Comparison of ENCODE assay signal across 19 cellular contexts in the genomic region with DNA sequence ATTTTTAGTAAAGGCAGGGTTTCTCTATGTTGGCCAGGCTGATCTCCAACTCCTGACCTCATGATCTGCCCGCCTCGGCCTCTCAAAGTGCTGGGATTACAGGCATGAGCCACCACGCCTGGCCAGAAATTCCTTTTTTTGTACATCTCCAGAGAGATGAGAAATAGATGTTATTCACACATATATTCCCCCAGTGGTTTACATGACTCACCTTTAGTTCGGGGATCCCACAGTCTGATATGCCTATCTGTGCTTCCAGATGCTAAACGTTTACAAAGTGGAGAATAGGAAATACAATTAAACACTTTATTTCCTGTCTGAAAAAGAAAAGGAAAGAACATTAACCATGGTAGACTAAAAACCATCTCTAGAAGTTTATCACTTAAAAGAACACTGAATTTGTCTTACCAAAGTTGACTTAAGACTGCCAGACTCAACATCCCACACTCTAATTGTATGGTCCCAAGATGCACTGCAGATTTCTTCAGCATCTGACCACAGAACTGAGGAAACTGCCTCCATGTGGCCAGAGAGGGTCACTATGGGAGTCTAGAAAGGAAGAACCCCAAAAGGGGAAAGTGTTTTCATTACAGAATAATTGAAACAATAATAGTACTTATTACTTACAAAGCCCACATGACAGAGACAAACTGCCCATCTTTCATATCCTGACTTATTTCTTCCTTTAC. TPM values are rescaled to one million over a fixed set of nuclear protein-coding genes. Genes with fewer than 3 reads are reported as not detected.
DNase-seq lines count a peak whose midpoint lies in the region; ATAC-seq, FAIRE-seq and TF ChIP-seq lines count a peak whose summit lies in the region.
"Had no signal": no experiment of that assay in that cellular context is flagged by ENCODE, and none has a peak within 500 bp of the region (broad histone marks: within the 10 kb centered on the region; RNA-seq: fewer than 3 reads in every experiment).

No MANE protein-coding gene starts in this region.

- H4K20me1 ChIP-seq in endothelial cell of umbilical vein (replicated peaks; ENCODE audit: control insufficient read depth, extremely low read depth, insufficient read depth, low read length) = no peaks in the 10 kb centered on the region

- no peak overlapping the region for H3K4me3 Mint-ChIP-seq in T-helper 2 cell treated with Interferon-gamma antibody and Interleukin-4, amounts not matched to agents 5 μg/mL and 100 μg/mL, for 36 hours
- H3K4me3 Mint-ChIP-seq: activated naive CD8-positive, alpha-beta T cell; immature natural killer cell; nephron had no signal

- no peaks in the 10 kb centered on the region for H3K9me3 ChIP-seq in endothelial cell of umbilical vein (replicated peaks; ENCODE audit: control insufficient read depth, insufficient read depth, low read length)
- H3K9me3 ChIP-seq: SJCRH30 had no signal

- BruUV-seq in endothelial cell of umbilical vein (replicated peaks; lab: Mats Ljungman, UMichigan) = no TSS peak

- no peaks in the 10 kb centered on the region for H3K9me1 ChIP-seq in endothelial cell of umbilical vein (replicated peaks; ENCODE audit: control insufficient read depth, extremely low read depth, insufficient read depth, low read length)

- ATAC-seq in HG03565 (IDR thresholded peaks at IDR 0.05; ENCODE audit: unreplicated experiment) = no peak
- ATAC-seq in GM21423 (IDR thresholded peaks at IDR 0.05; ENCODE audit: unreplicated experiment) = no peak

- dilution Hi-C loops in endothelial cell of umbilical vein (cut with MboI; ENCODE audit: extremely low pct_ligation_motif_present, low sequenced_read_pairs) = no loop called here

- intact Hi-C loops in endothelial cell of umbilical vein (cut with micrococcal nuclease) = no loop called here

- H3K9me3 Mint-ChIP-seq in T-helper 2 cell treated with Interferon-gamma antibody and Interleukin-4, amounts not matched to agents 5 μg/mL and 100 μg/mL, for 36 hours = no peaks in the 10 kb centered on the region
- H3K9me3 Mint-ChIP-seq: immature natural killer cell, nephron had no signal

- H3K4me1 ChIP-seq in endothelial cell of umbilical vein (ENCODE audit: control insufficient read depth, extremely low read depth, insufficient read depth, low read length) = peaks cover 3% of the 10 kb centered on the region
- H3K4me1 ChIP-seq: SJCRH30 had no signal

- no peak overlapping the region for H3K27ac ChIP-seq in endothelial cell of umbilical vein (ENCODE audit: insufficient read depth, low read depth, low read length)
- H3K27ac ChIP-seq: 22Rv1, SJCRH30 had no signal

- peak overlapping the region; percentile 20 for H3K27ac Mint-ChIP-seq in T-helper 2 cell treated with Interferon-gamma antibody and Interleukin-4, amounts not matched to agents 5 μg/mL and 100 μg/mL, for 36 hours
- H3K27ac Mint-ChIP-seq: activated naive CD8-positive, alpha-beta T cell; nephron had no signal

- DNase-seq in T-helper 2 cell treated with Interferon-gamma antibody and Interleukin-4, amounts not matched to agents 5 μg/mL and 100 μg/mL, for 36 hours (ENCODE audit: low spot score) = no peak
- DNase-seq in T-helper 2 cell (no peak), RKO (ENCODE audit: low spot score) (peak; percentile 15), endothelial cell of umbilical vein (ENCODE audit: low read depth, low spot score) (peak; percentile 7), NCI-H146 (lab: John Stamatoyannopoulos, UW) (no peak)
- no peak for DNase-seq in activated CD4-positive, alpha-beta T cell treated with anti-CD3 and anti-CD28 coated beads, Interleukin-2, amount 50 U/mL, for 1 hour
- DNase-seq: activated T-cell treated with anti-CD3 and anti-CD28 coated beads, Interleukin-2, amount 50 U/mL, for 1 hour; effector memory CD4-positive, alpha-beta T cell; immature natural killer cell; NCI-H1417 treated with DMSO at 0.1 percent for 48 hours; retina; SJCRH30 had no signal

- no peak overlapping the region for H2AFZ ChIP-seq in endothelial cell of umbilical vein (ENCODE audit: low read depth, low read length)

- H3K36me3 Mint-ChIP-seq in T-helper 2 cell treated with Interferon-gamma antibody and Interleukin-4, amounts not matched to agents 5 μg/mL and 100 μg/mL, for 36 hours (ENCODE audit: low read depth) = peaks cover 19% of the 10 kb centered on the region

- no peak overlapping the region for H3K4me2 ChIP-seq in endothelial cell of umbilical vein (ENCODE audit: insufficient read depth, low read length)

- TF ChIP-seq CTCF in endothelial cell of umbilical vein (IDR thresholded peaks at IDR 0.05; ENCODE audit: extremely low read depth in 1 of 2, insufficient read depth in 1 of 2, low read depth in 1 of 2, low read length in 2 of 2) = no peak

- peak; percentile 73 for FAIRE-seq in endothelial cell of umbilical vein (lab: Jason Lieb, UNC)
- FAIRE-seq: GM12891 had no signal

- CTCF ChIA-PET in endothelial cell of umbilical vein (lab: Charles Lee) = no interaction called here

- peaks cover 0 to 2% of the 10 kb centered on the region in 2 experiments for H3K36me3 ChIP-seq in endothelial cell of umbilical vein (ENCODE audit: control insufficient read depth in 2 of 2, extremely low read depth in 1 of 2, insufficient read depth in 2 of 2, low read length in 2 of 2)

- TF ChIP-seq POLR2A in endothelial cell of umbilical vein (IDR thresholded peaks at IDR 0.05; ENCODE audit: low read depth, low read length) = no peak

- no peaks in the 10 kb centered on the region for H3K27me3 Mint-ChIP-seq in T-helper 2 cell treated with Interferon-gamma antibody and Interleukin-4, amounts not matched to agents 5 μg/mL and 100 μg/mL, for 36 hours (ENCODE audit: low read depth)
- H3K27me3 Mint-ChIP-seq: activated naive CD8-positive, alpha-beta T cell had no signal

- H3K4me3 ChIP-seq in endothelial cell of umbilical vein (replicated peaks in 1 of 3; ENCODE audit: insufficient read depth in 1 of 3, low read depth in 1 of 3, low read length in 3 of 3) = no peak overlapping the region
- H3K4me3 ChIP-seq: lung, SJCRH30 had no signal

- H3K27me3 ChIP-seq in endothelial cell of umbilical vein (ENCODE audit: control insufficient read depth in 2 of 2, insufficient read depth in 2 of 2, low read length in 2 of 2) = no peaks in the 10 kb centered on the region
- H3K27me3 ChIP-seq: SJCRH30 had no signal

- no peak overlapping the region for H3K9ac ChIP-seq in endothelial cell of umbilical vein (replicated peaks; ENCODE audit: extremely low read depth, insufficient read depth, low read length)

- no peaks in the 10 kb centered on the region for H3K4me1 Mint-ChIP-seq in T-helper 2 cell treated with Interferon-gamma antibody and Interleukin-4, amounts not matched to agents 5 μg/mL and 100 μg/mL, for 36 hours (ENCODE audit: low read depth)
- H3K4me1 Mint-ChIP-seq: immature natural killer cell, nephron had no signal

- no peaks in the 10 kb centered on the region for H3K79me2 ChIP-seq in endothelial cell of umbilical vein (ENCODE audit: control insufficient read depth, insufficient read depth, low read length)

- POLR2A ChIA-PET in endothelial cell of umbilical vein (lab: Charles Lee) = no interaction called here

TF ChIP-seq in endothelial cell of umbilical vein, 7 proteins besides CTCF, POLR2A, EP300 and RAD21:
- TF ChIP-seq EZH2 (IDR thresholded peaks at IDR 0.05; ENCODE audit: borderline replicate concordance, low read depth, low read length, severe bottlenecking) (no peak), JUN (IDR thresholded peaks at IDR 0.05; ENCODE audit: borderline replicate concordance, insufficient read depth, insufficient read length, low read depth) (no peak), FOS (IDR thresholded peaks at IDR 0.05; ENCODE audit: borderline replicate concordance, insufficient read depth, low read length) (no peak), GATA2 (IDR thresholded peaks at IDR 0.05; ENCODE audit: insufficient read depth, insufficient read length, low read depth, low read length) (no peak), MYC (IDR thresholded peaks at IDR 0.05; ENCODE audit: low read depth, low read length) (no peak), POLR2AphosphoS5 (IDR thresholded peaks at IDR 0.05; ENCODE audit: insufficient read depth, low read depth, low read length) (no peak)
- TF ChIP-seq, protein P1, sequence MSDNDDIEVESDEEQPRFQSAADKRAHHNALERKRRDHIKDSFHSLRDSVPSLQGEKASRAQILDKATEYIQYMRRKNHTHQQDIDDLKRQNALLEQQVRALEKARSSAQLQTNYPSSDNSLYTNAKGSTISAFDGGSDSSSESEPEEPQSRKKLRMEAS (IDR thresholded peaks at IDR 0.05; ENCODE audit: insufficient read depth, insufficient read length) = no peak

RNA-seq across cellular contexts. Expression of a gene that starts 12.6 kb away (rescaled TPM):
- total RNA-seq in endothelial cell of umbilical vein = 3.7 and 4.1 TPM in 2 replicates
- 0.84 and 1.6 TPM in 2 replicates for polyA plus RNA-seq in endothelial cell of umbilical vein
- polyA plus RNA-seq in endothelial cell of umbilical vein (2011; cell fraction: cytosol; rRNA removed) = 1.0 and 1.1 TPM in 2 replicates
- polyA plus RNA-seq in endothelial cell of umbilical vein (2011; cell fraction: nucleus; rRNA removed) = 6.7 and 8.6 TPM in 2 replicates
- polyA plus RNA-seq in endothelial cell of umbilical vein (2012) = 1.8 and 1.9 TPM in 2 replicates
- 2.1 and 2.6 TPM in 2 replicates for polyA minus RNA-seq in endothelial cell of umbilical vein
- polyA minus RNA-seq in endothelial cell of umbilical vein (2011; cell fraction: cytosol; rRNA and poly(A)+ RNA removed) = 0.41 TPM
- 6.1 and 7.0 TPM in 2 replicates for polyA minus RNA-seq in endothelial cell of umbilical vein (2011; cell fraction: nucleus; rRNA and poly(A)+ RNA removed)

RNA-seq across cellular contexts. Expression of a gene that starts 27.3 kb away (rescaled TPM):
- total RNA-seq in endothelial cell of umbilical vein = 65.6 and 67.1 TPM in 2 replicates
- polyA plus RNA-seq in endothelial cell of umbilical vein = 5.6 and 8.5 TPM in 2 replicates
- polyA plus RNA-seq in endothelial cell of umbilical vein (2011; cell fraction: cytosol; rRNA removed) = 11.7 and 14.9 TPM in 2 replicates
- polyA plus RNA-seq in endothelial cell of umbilical vein (2011; cell fraction: nucleus; rRNA removed) = 24.7 and 40.2 TPM in 2 replicates
- 52.6 and 80.9 TPM in 2 replicates for polyA plus RNA-seq in endothelial cell of umbilical vein (2012)
- 13.1 and 16.1 TPM in 2 replicates for polyA minus RNA-seq in endothelial cell of umbilical vein
- 27.2 TPM for polyA minus RNA-seq in endothelial cell of umbilical vein (2011; cell fraction: cytosol; rRNA and poly(A)+ RNA removed)
- polyA minus RNA-seq in endothelial cell of umbilical vein (2011; cell fraction: nucleus; rRNA and poly(A)+ RNA removed) = 12.1 and 13.6 TPM in 2 replicates

RNA-seq across cellular contexts. Expression of a gene that starts 27.9 kb away (rescaled TPM):
- total RNA-seq in endothelial cell of umbilical vein = 3.2 and 3.7 TPM in 2 replicates
- polyA plus RNA-seq in endothelial cell of umbilical vein = 1.0 and 1.6 TPM in 2 replicates
- polyA plus RNA-seq in endothelial cell of umbilical vein (2011; cell fraction: cytosol; rRNA removed) = 0.97 and 1.6 TPM in 2 replicates
- polyA plus RNA-seq in endothelial cell of umbilical vein (2011; cell fraction: nucleus; rRNA removed) = 6.9 and 8.9 TPM in 2 replicates
- 1.2 and 1.3 TPM in 2 replicates for polyA plus RNA-seq in endothelial cell of umbilical vein (2012)
- polyA minus RNA-seq in endothelial cell of umbilical vein = 4.8 and 5.0 TPM in 2 replicates
- polyA minus RNA-seq in endothelial cell of umbilical vein (2011; cell fraction: cytosol; rRNA and poly(A)+ RNA removed) = 0.92 TPM
- 6.1 and 8.7 TPM in 2 replicates for polyA minus RNA-seq in endothelial cell of umbilical vein (2011; cell fraction: nucleus; rRNA and poly(A)+ RNA removed)

Comparison
In these comparisons a context has a peak if more than half of its experiments do, and no peak if none do; other contexts are left out.
1. DNase-seq: peak in RKO (single experiment) and endothelial cell of umbilical vein (single experiment); none in T-helper 2 cell treated with Interferon-gamma antibody and Interleukin-4, amounts not matched to agents 5 μg/mL and 100 μg/mL, for 36 hours (single experiment), T-helper 2 cell (0 of 5), NCI-H146 (single experiment) and activated CD4-positive, alpha-beta T cell treated with anti-CD3 and anti-CD28 coated beads, Interleukin-2, amount 50 U/mL, for 1 hour (single experiment).